ENCODE assay signal across 1 cellular context in the genomic region with DNA sequence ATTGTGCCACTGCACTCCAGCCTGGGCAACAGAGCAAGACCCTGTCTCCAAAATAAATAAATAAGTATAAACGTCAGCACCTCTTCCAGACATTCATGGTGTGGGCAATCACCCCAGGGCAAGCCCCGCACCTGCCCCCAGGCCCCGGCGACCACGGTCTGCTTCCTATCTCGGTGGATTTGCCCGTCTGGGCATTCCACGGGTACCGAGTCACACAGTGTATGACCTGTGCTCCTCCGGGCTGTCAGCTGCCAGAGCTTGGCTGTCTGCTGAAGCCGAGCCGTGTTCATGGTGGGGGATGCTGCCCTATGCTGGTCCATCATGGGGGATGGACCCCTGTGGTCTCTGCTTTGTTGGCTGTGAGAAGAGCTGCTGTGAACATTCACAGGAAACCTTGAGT.
TF ChIP-seq lines count a peak whose summit lies in the region.

No MANE protein-coding gene starts in this region.

TF ChIP-seq in H1, 55 proteins besides CTCF, POLR2A, EP300 and RAD21:
- TF ChIP-seq BACH1 (IDR thresholded peaks at IDR 0.05; ENCODE audit: low read length) (no peak), CREB1 (IDR thresholded peaks at IDR 0.05) (no peak), RXRA (IDR thresholded peaks at IDR 0.05; ENCODE audit: insufficient read depth, low read depth, low read length) (no peak), JUN (IDR thresholded peaks at IDR 0.05; ENCODE audit: low read depth, low read length) (no peak)
